18 cellular contexts compared by ENCODE assay signal in the genomic region with DNA sequence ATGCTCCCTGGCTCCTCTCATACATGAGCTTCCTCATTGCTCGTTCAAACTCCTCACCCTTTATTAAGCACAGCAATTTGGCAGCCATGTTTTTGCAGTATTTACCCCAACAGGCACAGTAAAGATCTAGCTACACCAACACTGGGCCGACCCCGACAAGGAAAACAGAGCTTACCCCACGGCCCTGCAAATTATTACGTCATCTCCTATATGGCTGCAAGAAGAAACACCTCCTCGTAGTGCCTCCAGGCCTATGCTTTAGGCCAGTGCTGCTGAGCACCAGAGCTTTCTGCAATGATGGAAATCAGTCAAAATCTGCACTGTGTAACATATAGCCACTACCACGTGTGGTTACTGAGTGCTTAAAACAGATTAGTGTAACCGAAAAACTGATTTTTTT. TPM values are rescaled to one million over a fixed set of nuclear protein-coding genes. Genes with fewer than 3 reads are reported as not detected.
DNase-seq lines count a peak whose midpoint lies in the region; ATAC-seq and TF ChIP-seq lines count a peak whose summit lies in the region.
"Had no signal": no experiment of that assay in that cellular context is flagged by ENCODE, and none has a peak within 500 bp of the region (broad histone marks: within the 10 kb centered on the region; RNA-seq: fewer than 3 reads in every experiment).

No MANE protein-coding gene starts in this region.

- no peaks in the 10 kb centered on the region for H3F3A ChIP-seq in GM23338 (replicated peaks; ENCODE audit: low read depth)

- no peak overlapping the region for H3K4me3 Mint-ChIP-seq in activated CD4-positive, alpha-beta T cell treated with anti-CD3 and anti-CD28 coated beads, Interleukin-2, amount 10 ng/mL, durations not matched to agents 24 days and 14 days
- H3K4me3 Mint-ChIP-seq in GM23338, result no peak overlapping the region
- H3K4me3 Mint-ChIP-seq: CD4-positive, alpha-beta memory T cell; HFFc6 had no signal

- H3K79me2 ChIP-seq in GM23338 (replicated peaks; ENCODE audit: insufficient read depth), result no peaks in the 10 kb centered on the region

- no peaks in the 10 kb centered on the region for H4K20me1 ChIP-seq in GM23338 (replicated peaks; ENCODE audit: insufficient read depth)

- ATAC-seq in GM23338 (no peak), lung (ENCODE audit: insufficient read depth, low FRiP score) (no peak)

- no peaks in the 10 kb centered on the region for H3K9me3 Mint-ChIP-seq in activated CD4-positive, alpha-beta T cell treated with anti-CD3 and anti-CD28 coated beads, Interleukin-2, amount 10 ng/mL, durations not matched to agents 24 days and 14 days
- H3K9me3 Mint-ChIP-seq in GM23338, result no peaks in the 10 kb centered on the region
- H3K9me3 Mint-ChIP-seq: HFFc6 had no signal

- WGBS in lung, 2 donors, result 56 to 67% methylated on average over 8 of the region's 8 CpGs
- WGBS in prostate gland, result 79% methylated on average over 8 of the region's 8 CpGs

- no peaks in the 10 kb centered on the region for H3K4me1 ChIP-seq in GM23338 (ENCODE audit: insufficient read depth)
- H3K4me1 ChIP-seq in lung (ENCODE audit: control insufficient read depth in 2 of 2, insufficient read depth in 2 of 2, low read length in 2 of 2), result peaks cover 0 to 9% of the 10 kb centered on the region in 2 donors
- no peaks in the 10 kb centered on the region for H3K4me1 ChIP-seq in prostate gland (replicated peaks)
- H3K4me1 ChIP-seq: HAP-1 had no signal

- H3K4me2 ChIP-seq in GM23338, result no peak overlapping the region

- H3K27me3 ChIP-seq in GM23338 (ENCODE audit: insufficient read depth) (peaks cover 36% of the 10 kb centered on the region), lung (ENCODE audit: control insufficient read depth, insufficient read depth) (peaks cover 16% of the 10 kb centered on the region), prostate gland (replicated peaks; ENCODE audit: insufficient read depth) (peaks cover 4% of the 10 kb centered on the region)

- peaks cover 0 to 2% of the 10 kb centered on the region in 2 donors for H3K9me3 ChIP-seq in lung (ENCODE audit: control insufficient read depth in 2 of 2, insufficient read depth in 1 of 2, low read length in 1 of 2)
- no peaks in the 10 kb centered on the region for H3K9me3 ChIP-seq in prostate gland
- H3K9me3 ChIP-seq: HAP-1 had no signal

- no peak overlapping the region for H3K27ac ChIP-seq in GM23338 (ENCODE audit: low read depth)
- no peak overlapping the region for H3K27ac ChIP-seq in lung (ENCODE audit: low read depth in 1 of 2, low read length in 1 of 2)
- H3K27ac ChIP-seq in prostate gland, result no peak overlapping the region

- intact Hi-C loops in activated CD4-positive, alpha-beta T cell treated with anti-CD3 and anti-CD28 coated beads, Interleukin-2, amount 10 ng/mL, durations not matched to agents 24 days and 14 days (cut with micrococcal nuclease), result no loop called here
- intact Hi-C loops in prostate gland (cut with DNase I), result no loop called here

- H3K4me3 ChIP-seq in GM23338 (no peak overlapping the region), NB4 (ENCODE audit: low read depth, low read length) (no peak overlapping the region), lung (no peak overlapping the region), prostate gland (no peak overlapping the region)
- H3K4me3 ChIP-seq: HAP-1 had no signal

- H3K27ac Mint-ChIP-seq in activated CD4-positive, alpha-beta T cell treated with anti-CD3 and anti-CD28 coated beads, Interleukin-2, amount 10 ng/mL, durations not matched to agents 24 days and 14 days, result no peak overlapping the region
- H3K27ac Mint-ChIP-seq in GM23338, result no peak overlapping the region
- H3K27ac Mint-ChIP-seq: HFFc6 had no signal

- H3K4me1 Mint-ChIP-seq in activated CD4-positive, alpha-beta T cell treated with anti-CD3 and anti-CD28 coated beads, Interleukin-2, amount 10 ng/mL, durations not matched to agents 24 days and 14 days, result no peaks in the 10 kb centered on the region
- peaks cover 2% of the 10 kb centered on the region; the same call in 1 of the 3 replicates for H3K4me1 Mint-ChIP-seq in GM23338

- H3K36me3 ChIP-seq in GM23338 (ENCODE audit: insufficient read depth) (no peaks in the 10 kb centered on the region), lung (ENCODE audit: control insufficient read depth in 2 of 2, insufficient read depth in 2 of 2, low read length in 2 of 2) (no peaks in the 10 kb centered on the region), prostate gland (no peaks in the 10 kb centered on the region)
- H3K36me3 ChIP-seq: HAP-1 had no signal

- no peaks in the 10 kb centered on the region for H3K9me2 ChIP-seq in GM23338 (ENCODE audit: insufficient read depth)

- no peak for TF ChIP-seq POLR2A in NB4 (IDR thresholded peaks at IDR 0.05; ENCODE audit: extremely low read depth, insufficient read length)
- TF ChIP-seq POLR2A in prostate gland (IDR thresholded peaks at IDR 0.05), result no peak

- H3K36me3 Mint-ChIP-seq in activated CD4-positive, alpha-beta T cell treated with anti-CD3 and anti-CD28 coated beads, Interleukin-2, amount 10 ng/mL, durations not matched to agents 24 days and 14 days (ENCODE audit: low read depth), result no peaks in the 10 kb centered on the region
- H3K36me3 Mint-ChIP-seq in GM23338 (ENCODE audit: low read depth), result no peaks in the 10 kb centered on the region

- peaks cover 36% of the 10 kb centered on the region for H3K27me3 Mint-ChIP-seq in activated CD4-positive, alpha-beta T cell treated with anti-CD3 and anti-CD28 coated beads, Interleukin-2, amount 10 ng/mL, durations not matched to agents 24 days and 14 days
- H3K27me3 Mint-ChIP-seq in GM23338 (ENCODE audit: insufficient read depth, low read depth, poor library complexity), result peaks cover 28% of the 10 kb centered on the region

- H2AFZ ChIP-seq in GM23338, result peak overlapping the region; percentile 63; the same call in 1 of the 2 replicates

- TF ChIP-seq CTCF in GM23338 (conservative IDR thresholded peaks at IDR 0.05; ENCODE audit: low read depth in 2 of 2) (no peak), NB4 (IDR thresholded peaks at IDR 0.05; ENCODE audit: low read depth, low read length) (no peak), lung (IDR thresholded peaks at IDR 0.05; ENCODE audit: control extremely low read depth, extremely low read depth) (no peak), prostate gland (IDR thresholded peaks at IDR 0.05) (no peak)

- peak; percentile 42 for DNase-seq in activated CD4-positive, alpha-beta T cell treated with anti-CD3 and anti-CD28 coated beads, Interleukin-2, amount 10 ng/mL, durations not matched to agents 24 days and 14 days
- no peak for DNase-seq in activated CD4-positive, alpha-beta T cell treated with anti-CD3 and anti-CD28 coated beads, Interleukin-2, amount 50 U/mL, for 48 hours
- DNase-seq in GM23338 (ENCODE audit: low spot score), result no peak
- peak; percentile 36 for DNase-seq in NB4 (ENCODE audit: low read depth)
- peak; percentile 10 for DNase-seq in lung (ENCODE audit: low spot score)
- no peak for DNase-seq in dermis blood vessel endothelial cell
- no peak for DNase-seq in prostate gland (ENCODE audit: low spot score)
- DNase-seq: Calu3; CD4-positive, alpha-beta memory T cell; COR-L47; DMS53; DMS79 treated with DMSO at 0.1 percent for 48 hours; GOT3; HFFc6 had no signal

TF ChIP-seq in GM23338, 12 proteins besides CTCF, POLR2A, EP300 and RAD21 (continues in another document):
- TF ChIP-seq JUNB (IDR thresholded peaks at IDR 0.05; ENCODE audit: unreplicated experiment) (no peak), ZNF114 (CRISPR knock-in tag; IDR thresholded peaks at IDR 0.05) (no peak), EZH2phosphoT487 (IDR thresholded peaks at IDR 0.05; ENCODE audit: unreplicated experiment) (no peak), CREB1 (CRISPR knock-in tag; IDR thresholded peaks at IDR 0.05; ENCODE audit: low read depth) (no peak), POLR2AphosphoS5 (IDR thresholded peaks at IDR 0.05; ENCODE audit: low read depth) (no peak), REST (IDR thresholded peaks at IDR 0.05; ENCODE audit: unreplicated experiment) (no peak)

RNA-seq across cellular contexts. Expression of gene TMC2, which starts 26.7 kb away (rescaled TPM):
- total RNA-seq in activated CD4-positive, alpha-beta T cell treated with anti-CD3 and anti-CD28 coated beads, Interleukin-2, amount 10 ng/mL, durations not matched to agents 24 days and 14 days, result not detected in 2 replicates
- total RNA-seq in GM23338 (2014; rRNA removed; shearing (Covaris generic)), result 0.12 TPM in 1 of 2 replicates, not detected in the other
- polyA plus RNA-seq in GM23338 (2016; fragmentation: Nextera tagmentation; extraction: Ambion mirVana) (not detected in 2 replicates), lung (under 1 TPM; 0.06 to 0.15 TPM)
- total RNA-seq in lung (under 1 TPM in 1 of 2 donors, not detected in 1; 0.31 TPM), dermis blood vessel endothelial cell (not detected in 2 replicates), prostate gland (under 1 TPM in 1 of 2 donors, not detected in 1; 0.23 TPM)
- total RNA-seq: A172; A673; Calu3; CD4-positive, alpha-beta memory T cell; HFFc6 had no signal
- polyA plus RNA-seq: BJ; CD4-positive, alpha-beta memory T cell had no signal

RNA-seq across cellular contexts. Expression of gene ZNF343, which starts 54.4 kb away (rescaled TPM):
- 18.9 and 21.4 TPM in 2 replicates for total RNA-seq in activated CD4-positive, alpha-beta T cell treated with anti-CD3 and anti-CD28 coated beads, Interleukin-2, amount 10 ng/mL, durations not matched to agents 24 days and 14 days
- 1.6 and 6.4 TPM in 2 replicates for total RNA-seq in GM23338 (2014; rRNA removed; shearing (Covaris generic))
- polyA plus RNA-seq in GM23338 (2016; fragmentation: Nextera tagmentation; extraction: Ambion mirVana) (1.1 and 2.4 TPM in 2 replicates), lung (1 to 10 TPM; 4.9 to 5.6 TPM)
- total RNA-seq in lung (10 to 100 TPM in 1 of 2 donors, 1 to 10 TPM in 1; 8.6 to 14.8 TPM), dermis blood vessel endothelial cell (9.2 and 9.5 TPM in 2 replicates), prostate gland (10 to 100 TPM in 1 of 2 donors, 1 to 10 TPM in 1; 8.0 to 10.4 TPM)

Comparison
In these comparisons a context has a peak if more than half of its experiments do, and no peak if none do; other contexts are left out.
1. DNase-seq: peak in activated CD4-positive, alpha-beta T cell treated with anti-CD3 and anti-CD28 coated beads, Interleukin-2, amount 10 ng/mL, durations not matched to agents 24 days and 14 days (single experiment), NB4 (single experiment) and lung (single experiment); none in activated CD4-positive, alpha-beta T cell treated with anti-CD3 and anti-CD28 coated beads, Interleukin-2, amount 50 U/mL, for 48 hours (0 of 2), GM23338 (single experiment), dermis blood vessel endothelial cell (single experiment) and prostate gland (single experiment).